ENCODE assay signal across 26 cellular contexts in genomic region chr2:200276472-200276871, GRCh38.
"Had no signal": no experiment of that assay in that cellular context is flagged by ENCODE, and none has a peak within 500 bp of the region (broad histone marks: within the 10 kb centered on the region; RNA-seq: fewer than 3 reads in every experiment).

No MANE protein-coding gene starts in this region.

- ATAC-seq: effector memory CD8-positive, alpha-beta T cell; esophagus mucosa; foreskin keratinocyte; gastrocnemius medialis; heart right ventricle; left colon; left lobe of liver; lower lobe of right lung; naive thymus-derived CD4-positive, alpha-beta T cell had no signal

- DNase-seq: colonic mucosa; cortex of kidney; effector CD8-positive, alpha-beta T cell; effector memory CD8-positive, alpha-beta T cell; endodermal cell; erythroblast; foreskin keratinocyte; gastrocnemius medialis; glutamatergic neuron; head of caudate nucleus; heart right ventricle; hippocampal formation; kidney; kidney glomerular epithelial cell; left colon; left ventricle myocardium inferior; lower lobe of right lung; mesenchymal stem cell; midbrain; naive thymus-derived CD4-positive, alpha-beta T cell had no signal

- H3K4me3 ChIP-seq: colonic mucosa, gastrocnemius medialis, heart right ventricle, left ventricle myocardium inferior, lower lobe of right lung had no signal

- H3K9me3 ChIP-seq: colonic mucosa, gastrocnemius medialis, heart right ventricle, left ventricle myocardium inferior, lower lobe of right lung had no signal

- H3K27ac Mint-ChIP-seq: dendritic cell treated with granulocyte-macrophage colony-stimulating factor and Interleukin-4, amounts not matched to agents 40 ng/mL and 50 ng/mL, for 4 days; effector memory CD8-positive, alpha-beta T cell; endodermal cell; naive thymus-derived CD4-positive, alpha-beta T cell had no signal

- H3K4me1 ChIP-seq: colonic mucosa, left ventricle myocardium inferior, lower lobe of right lung had no signal

- H3K27me3 ChIP-seq: colonic mucosa, foreskin keratinocyte, gastrocnemius medialis, heart right ventricle had no signal

- H3K4me3 Mint-ChIP-seq: dendritic cell treated with granulocyte-macrophage colony-stimulating factor and Interleukin-4, amounts not matched to agents 40 ng/mL and 50 ng/mL, for 4 days; effector memory CD8-positive, alpha-beta T cell; endodermal cell; naive thymus-derived CD4-positive, alpha-beta T cell had no signal

- H3K27ac ChIP-seq: colonic mucosa, epithelial cell of prostate, foreskin keratinocyte, gastrocnemius medialis, heart right ventricle, left ventricle myocardium inferior, lower lobe of right lung had no signal

- H3K9me3 Mint-ChIP-seq: dendritic cell treated with granulocyte-macrophage colony-stimulating factor and Interleukin-4, amounts not matched to agents 40 ng/mL and 50 ng/mL, for 4 days; effector memory CD8-positive, alpha-beta T cell; endodermal cell; naive thymus-derived CD4-positive, alpha-beta T cell had no signal

- H3K4me1 Mint-ChIP-seq: naive thymus-derived CD4-positive, alpha-beta T cell had no signal

- FAIRE-seq: endometrium, islet of Langerhans, kidney had no signal

- H3K36me3 ChIP-seq: colonic mucosa, gastrocnemius medialis, heart right ventricle, left ventricle myocardium inferior, lower lobe of right lung had no signal
